Comparison of ENCODE assay signal across 1 cellular context in the genomic region with DNA sequence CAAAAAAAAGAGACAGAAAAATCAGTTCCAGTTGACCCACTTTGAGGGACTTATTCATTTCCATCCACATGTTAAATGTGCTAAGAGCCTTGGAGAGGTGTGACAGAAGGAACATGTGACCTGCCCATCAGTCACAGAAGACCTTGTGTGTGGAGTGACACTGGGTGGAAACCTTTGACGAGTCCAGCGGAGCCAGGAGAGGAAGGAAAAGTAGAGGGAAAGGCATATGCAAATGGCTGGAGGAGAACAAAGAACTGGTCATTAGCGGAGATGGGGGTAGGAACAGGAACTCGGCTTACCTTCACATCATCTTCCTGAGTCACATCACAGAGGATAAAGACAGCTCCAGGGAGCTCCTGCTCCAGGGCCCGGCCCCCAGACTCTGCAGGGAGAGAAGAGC.
TF ChIP-seq lines count a peak whose summit lies in the region.

No MANE protein-coding gene starts in this region.

TF ChIP-seq in K562, 482 proteins besides CTCF, POLR2A, EP300 and RAD21:
- TF ChIP-seq, protein P1, sequence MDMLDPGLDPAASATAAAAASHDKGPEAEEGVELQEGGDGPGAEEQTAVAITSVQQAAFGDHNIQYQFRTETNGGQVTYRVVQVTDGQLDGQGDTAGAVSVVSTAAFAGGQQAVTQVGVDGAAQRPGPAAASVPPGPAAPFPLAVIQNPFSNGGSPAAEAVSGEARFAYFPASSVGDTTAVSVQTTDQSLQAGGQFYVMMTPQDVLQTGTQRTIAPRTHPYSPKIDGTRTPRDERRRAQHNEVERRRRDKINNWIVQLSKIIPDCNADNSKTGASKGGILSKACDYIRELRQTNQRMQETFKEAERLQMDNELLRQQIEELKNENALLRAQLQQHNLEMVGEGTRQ (CRISPR knock-in tag; IDR thresholded peaks at IDR 0.05): 0 out of 2 replicates have a peak, but pooled peaks have one; percentile 4
- TF ChIP-seq SIX5 (IDR thresholded peaks at IDR 0.05; ENCODE audit: borderline replicate concordance in 1 of 2, insufficient read depth in 1 of 2, low read depth in 1 of 2, low read length in 2 of 2): no peak
- TF ChIP-seq, protein P2, sequence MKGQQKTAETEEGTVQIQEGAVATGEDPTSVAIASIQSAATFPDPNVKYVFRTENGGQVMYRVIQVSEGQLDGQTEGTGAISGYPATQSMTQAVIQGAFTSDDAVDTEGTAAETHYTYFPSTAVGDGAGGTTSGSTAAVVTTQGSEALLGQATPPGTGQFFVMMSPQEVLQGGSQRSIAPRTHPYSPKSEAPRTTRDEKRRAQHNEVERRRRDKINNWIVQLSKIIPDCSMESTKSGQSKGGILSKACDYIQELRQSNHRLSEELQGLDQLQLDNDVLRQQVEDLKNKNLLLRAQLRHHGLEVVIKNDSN (CRISPR knock-in tag; IDR thresholded peaks at IDR 0.05): peak; percentile 74
- peak; percentile 90 for TF ChIP-seq ZBTB33 (CRISPR knock-in tag; IDR thresholded peaks at IDR 0.05)
- no peak for TF ChIP-seq ZNF76 (CRISPR knock-in tag; IDR thresholded peaks at IDR 0.05; ENCODE audit: borderline replicate concordance)
- no peak for TF ChIP-seq PHTF2 (CRISPR knock-in tag; IDR thresholded peaks at IDR 0.05)
- TF ChIP-seq NCOA6 (IDR thresholded peaks at IDR 0.05): no peak
- TF ChIP-seq, protein P3, sequence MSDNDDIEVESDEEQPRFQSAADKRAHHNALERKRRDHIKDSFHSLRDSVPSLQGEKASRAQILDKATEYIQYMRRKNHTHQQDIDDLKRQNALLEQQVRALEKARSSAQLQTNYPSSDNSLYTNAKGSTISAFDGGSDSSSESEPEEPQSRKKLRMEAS (CRISPR knock-in tag; IDR thresholded peaks at IDR 0.05): peak; percentile 22; the same call in 1 of the 2 replicates
- TF ChIP-seq PKNOX1 (IDR thresholded peaks at IDR 0.05): 0 out of 2 replicates have a peak, but pooled peaks have one; percentile 7
- TF ChIP-seq ZNF717 (CRISPR knock-in tag; IDR thresholded peaks at IDR 0.05): no peak
- TF ChIP-seq NCOA4 (IDR thresholded peaks at IDR 0.05; ENCODE audit: partially characterized antibody): no peak
TF ChIP-seq in K562: peak in this region for 5.
